In genomic region chr19:43957891-43958290, GRCh38 we compare ENCODE assay signal across 1 cellular context.
TF ChIP-seq lines count a peak whose summit lies in the region.

No MANE protein-coding gene starts in this region.

TF ChIP-seq in HepG2, 621 proteins besides CTCF, POLR2A, EP300 and RAD21 (continued from another document):
- TF ChIP-seq UBTF (CRISPR knock-in tag; IDR thresholded peaks at IDR 0.05) (no peak), ZBTB38 (CRISPR knock-in tag; IDR thresholded peaks at IDR 0.05) (no peak), ZHX1 (CRISPR knock-in tag; IDR thresholded peaks at IDR 0.05; ENCODE audit: low read depth) (no peak), ZNF816 (CRISPR knock-in tag; IDR thresholded peaks at IDR 0.05; ENCODE audit: borderline replicate concordance) (no peak), ZNF33A (CRISPR knock-in tag; IDR thresholded peaks at IDR 0.05; ENCODE audit: borderline replicate concordance) (no peak), SOX13 (IDR thresholded peaks at IDR 0.05) (no peak), SOX13 (CRISPR knock-in tag; conservative IDR thresholded peaks at IDR 0.05 in 1 of 2, IDR thresholded peaks at IDR 0.05 in 1 of 2) (no peak), ZNF564 (CRISPR knock-in tag; IDR thresholded peaks at IDR 0.05) (no peak), ZBED4 (CRISPR knock-in tag; IDR thresholded peaks at IDR 0.05; ENCODE audit: borderline replicate concordance) (peak; percentile 52; the same call in 1 of the 2 replicates), RARG (CRISPR knock-in tag; IDR thresholded peaks at IDR 0.05; ENCODE audit: low read depth) (no peak), SIX1 (CRISPR knock-in tag; IDR thresholded peaks at IDR 0.05; ENCODE audit: borderline replicate concordance) (no peak), RXRB (CRISPR knock-in tag; IDR thresholded peaks at IDR 0.05; ENCODE audit: borderline replicate concordance) (no peak), POLR2AphosphoS5 (IDR thresholded peaks at IDR 0.05; ENCODE audit: low read depth, low read length) (no peak), HHEX (CRISPR knock-in tag; IDR thresholded peaks at IDR 0.05) (no peak), ZNF768 (CRISPR knock-in tag; IDR thresholded peaks at IDR 0.05) (no peak), HOXA3 (CRISPR knock-in tag; IDR thresholded peaks at IDR 0.05) (no peak), ZSCAN29 (CRISPR knock-in tag; conservative IDR thresholded peaks at IDR 0.05) (no peak), ZNF180 (CRISPR knock-in tag; IDR thresholded peaks at IDR 0.05; ENCODE audit: borderline replicate concordance, low read depth) (no peak), HOMEZ (CRISPR knock-in tag; IDR thresholded peaks at IDR 0.05; ENCODE audit: low read depth) (peak; percentile 43; the same call in 1 of the 2 replicates), ARID3A (IDR thresholded peaks at IDR 0.05; ENCODE audit: low read depth, low read length) (peak; percentile 41; the same call in 1 of the 2 replicates)
- TF ChIP-seq, protein P1, sequence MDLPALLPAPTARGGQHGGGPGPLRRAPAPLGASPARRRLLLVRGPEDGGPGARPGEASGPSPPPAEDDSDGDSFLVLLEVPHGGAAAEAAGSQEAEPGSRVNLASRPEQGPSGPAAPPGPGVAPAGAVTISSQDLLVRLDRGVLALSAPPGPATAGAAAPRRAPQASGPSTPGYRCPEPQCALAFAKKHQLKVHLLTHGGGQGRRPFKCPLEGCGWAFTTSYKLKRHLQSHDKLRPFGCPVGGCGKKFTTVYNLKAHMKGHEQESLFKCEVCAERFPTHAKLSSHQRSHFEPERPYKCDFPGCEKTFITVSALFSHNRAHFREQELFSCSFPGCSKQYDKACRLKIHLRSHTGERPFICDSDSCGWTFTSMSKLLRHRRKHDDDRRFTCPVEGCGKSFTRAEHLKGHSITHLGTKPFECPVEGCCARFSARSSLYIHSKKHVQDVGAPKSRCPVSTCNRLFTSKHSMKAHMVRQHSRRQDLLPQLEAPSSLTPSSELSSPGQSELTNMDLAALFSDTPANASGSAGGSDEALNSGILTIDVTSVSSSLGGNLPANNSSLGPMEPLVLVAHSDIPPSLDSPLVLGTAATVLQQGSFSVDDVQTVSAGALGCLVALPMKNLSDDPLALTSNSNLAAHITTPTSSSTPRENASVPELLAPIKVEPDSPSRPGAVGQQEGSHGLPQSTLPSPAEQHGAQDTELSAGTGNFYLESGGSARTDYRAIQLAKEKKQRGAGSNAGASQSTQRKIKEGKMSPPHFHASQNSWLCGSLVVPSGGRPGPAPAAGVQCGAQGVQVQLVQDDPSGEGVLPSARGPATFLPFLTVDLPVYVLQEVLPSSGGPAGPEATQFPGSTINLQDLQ (CRISPR knock-in tag; IDR thresholded peaks at IDR 0.05) = no peak
- TF ChIP-seq, protein P2, sequence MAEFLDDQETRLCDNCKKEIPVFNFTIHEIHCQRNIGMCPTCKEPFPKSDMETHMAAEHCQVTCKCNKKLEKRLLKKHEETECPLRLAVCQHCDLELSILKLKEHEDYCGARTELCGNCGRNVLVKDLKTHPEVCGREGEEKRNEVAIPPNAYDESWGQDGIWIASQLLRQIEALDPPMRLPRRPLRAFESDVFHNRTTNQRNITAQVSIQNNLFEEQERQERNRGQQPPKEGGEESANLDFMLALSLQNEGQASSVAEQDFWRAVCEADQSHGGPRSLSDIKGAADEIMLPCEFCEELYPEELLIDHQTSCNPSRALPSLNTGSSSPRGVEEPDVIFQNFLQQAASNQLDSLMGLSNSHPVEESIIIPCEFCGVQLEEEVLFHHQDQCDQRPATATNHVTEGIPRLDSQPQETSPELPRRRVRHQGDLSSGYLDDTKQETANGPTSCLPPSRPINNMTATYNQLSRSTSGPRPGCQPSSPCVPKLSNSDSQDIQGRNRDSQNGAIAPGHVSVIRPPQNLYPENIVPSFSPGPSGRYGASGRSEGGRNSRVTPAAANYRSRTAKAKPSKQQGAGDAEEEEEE (CRISPR knock-in tag; IDR thresholded peaks at IDR 0.05; ENCODE audit: borderline replicate concordance) = no peak; the same call in 1 of the 2 replicates
- TF ChIP-seq, protein P3, sequence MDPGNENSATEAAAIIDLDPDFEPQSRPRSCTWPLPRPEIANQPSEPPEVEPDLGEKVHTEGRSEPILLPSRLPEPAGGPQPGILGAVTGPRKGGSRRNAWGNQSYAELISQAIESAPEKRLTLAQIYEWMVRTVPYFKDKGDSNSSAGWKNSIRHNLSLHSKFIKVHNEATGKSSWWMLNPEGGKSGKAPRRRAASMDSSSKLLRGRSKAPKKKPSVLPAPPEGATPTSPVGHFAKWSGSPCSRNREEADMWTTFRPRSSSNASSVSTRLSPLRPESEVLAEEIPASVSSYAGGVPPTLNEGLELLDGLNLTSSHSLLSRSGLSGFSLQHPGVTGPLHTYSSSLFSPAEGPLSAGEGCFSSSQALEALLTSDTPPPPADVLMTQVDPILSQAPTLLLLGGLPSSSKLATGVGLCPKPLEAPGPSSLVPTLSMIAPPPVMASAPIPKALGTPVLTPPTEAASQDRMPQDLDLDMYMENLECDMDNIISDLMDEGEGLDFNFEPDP (CRISPR knock-in tag; conservative IDR thresholded peaks at IDR 0.05) = no peak
